ENCODE assay signal across 27 cellular contexts in the genomic region with DNA sequence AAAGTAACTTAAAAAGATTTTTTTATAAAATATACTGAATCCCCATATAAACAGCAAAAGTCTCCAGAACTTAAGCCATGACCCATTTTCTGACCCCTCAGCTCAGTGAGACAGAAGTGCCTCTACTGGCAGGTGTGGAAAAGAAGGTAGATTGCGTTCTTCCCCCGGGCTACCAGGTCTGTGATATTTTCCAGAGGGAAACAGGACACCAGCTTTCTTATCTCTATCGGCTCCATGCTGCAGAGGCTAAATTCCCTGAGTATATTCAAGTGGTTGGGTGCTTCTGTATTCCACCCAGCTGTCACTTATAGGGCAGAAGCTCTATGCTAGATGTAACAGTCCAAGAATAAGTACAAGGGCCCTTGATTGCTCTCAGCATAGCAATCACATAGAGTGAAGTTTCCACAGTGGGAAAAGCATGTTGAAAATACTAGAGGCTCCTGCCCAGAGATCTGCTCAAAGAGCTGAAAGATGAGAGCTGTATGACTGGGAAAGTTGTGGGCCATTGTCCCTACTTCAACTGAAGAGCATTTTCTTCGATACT.
"Had no signal": no experiment of that assay in that cellular context is flagged by ENCODE, and none has a peak within 500 bp of the region (broad histone marks: within the 10 kb centered on the region; RNA-seq: fewer than 3 reads in every experiment).

No MANE protein-coding gene starts in this region.

- H3K27me3 Mint-ChIP-seq: activated CD4-positive, alpha-beta T cell treated with anti-CD3 and anti-CD28 coated beads, Interleukin-2, amount 10 ng/mL, durations not matched to agents 7 days and 5 days; activated naive CD8-positive, alpha-beta T cell treated with anti-CD3 and anti-CD28 coated beads, Interleukin-2, amount 10 ng/mL, durations not matched to agents 7 days and 5 days; activated T-cell treated with anti-CD3 and anti-CD28 coated beads, Interleukin-2, amount 50 U/mL, for 24 hours; naive thymus-derived CD8-positive, alpha-beta T cell; stimulated activated naive CD8-positive, alpha-beta T cell treated with anti-CD3 and anti-CD28 coated beads, Interleukin-15, amount 100 ng/mL, for 72 hours had no signal

- H3K4me1 ChIP-seq: colonic mucosa, gastrocnemius medialis, pancreas, right lobe of liver, suprapubic skin, transverse colon, vagina had no signal

- H3K27me3 ChIP-seq: colonic mucosa, gastrocnemius medialis, neutrophil, pancreas, right lobe of liver, suprapubic skin, transverse colon, vagina had no signal

- H3K36me3 Mint-ChIP-seq: activated naive CD8-positive, alpha-beta T cell treated with anti-CD3 and anti-CD28 coated beads, Interleukin-2, amount 10 ng/mL, durations not matched to agents 7 days and 5 days had no signal

- H3K27ac Mint-ChIP-seq: activated CD4-positive, alpha-beta T cell treated with anti-CD3 and anti-CD28 coated beads, Interleukin-2, amount 10 ng/mL, durations not matched to agents 7 days and 5 days; activated CD8-positive, alpha-beta T cell treated with anti-CD3 and anti-CD28 coated beads, Interleukin-2, amount 10 ng/mL, durations not matched to agents 7 days and 5 days; activated naive CD8-positive, alpha-beta T cell treated with anti-CD3 and anti-CD28 coated beads, Interleukin-2, amount 10 ng/mL, durations not matched to agents 7 days and 5 days; activated T-cell treated with anti-CD3 and anti-CD28 coated beads, Interleukin-2, amount 50 U/mL, for 24 hours; activated T-helper 2 cell treated with anti-CD3 and anti-CD28 coated beads, Interferon-gamma antibody, Interleukin-2, Interleukin-4, amounts not matched to agents 10 μg/mL and 5 μg/mL and 100 μg/mL, durations not matched to agents 14 hours and 24 hours and 36 hours; naive thymus-derived CD8-positive, alpha-beta T cell; stimulated activated naive CD8-positive, alpha-beta T cell treated with anti-CD3 and anti-CD28 coated beads, Interleukin-15, amount 100 ng/mL, for 72 hours had no signal

- H3K36me3 ChIP-seq: colonic mucosa, gastrocnemius medialis, neutrophil, pancreas, right lobe of liver, suprapubic skin, transverse colon, vagina had no signal

- H3K27ac ChIP-seq: colonic mucosa, gastrocnemius medialis, neutrophil, pancreas, right lobe of liver, suprapubic skin, transverse colon, vagina had no signal

- H3K4me3 Mint-ChIP-seq: activated CD4-positive, alpha-beta T cell treated with anti-CD3 and anti-CD28 coated beads, Interleukin-2, amount 10 ng/mL, durations not matched to agents 7 days and 5 days; activated CD8-positive, alpha-beta T cell treated with anti-CD3 and anti-CD28 coated beads, Interleukin-2, amount 10 ng/mL, durations not matched to agents 7 days and 5 days; activated naive CD8-positive, alpha-beta T cell treated with anti-CD3 and anti-CD28 coated beads, Interleukin-2, amount 10 ng/mL, durations not matched to agents 7 days and 5 days; activated T-cell treated with anti-CD3 and anti-CD28 coated beads, Interleukin-2, amount 50 U/mL, for 24 hours; naive thymus-derived CD8-positive, alpha-beta T cell; stimulated activated naive CD8-positive, alpha-beta T cell treated with anti-CD3 and anti-CD28 coated beads, Interleukin-15, amount 100 ng/mL, for 72 hours had no signal

- H3K9me3 ChIP-seq: colonic mucosa, gastrocnemius medialis, neutrophil, pancreas, right lobe of liver, suprapubic skin, transverse colon, vagina had no signal

- ATAC-seq: activated CD4-positive, CD25-positive, alpha-beta regulatory T cell treated with anti-CD3 and anti-CD28 coated beads, Interleukin-2, amount 50 U/mL, for 24 hours; activated CD8-positive, alpha-beta T cell treated with anti-CD3 and anti-CD28 coated beads, Interleukin-2, amount 10 ng/mL, durations not matched to agents 7 days and 5 days; gastrocnemius medialis; left lobe of liver; naive thymus-derived CD8-positive, alpha-beta T cell; pancreas; right lobe of liver; stimulated activated naive CD8-positive, alpha-beta T cell treated with anti-CD3 and anti-CD28 coated beads, Interleukin-15, amount 100 ng/mL, for 72 hours had no signal

- H3K4me1 Mint-ChIP-seq: activated CD4-positive, alpha-beta T cell treated with anti-CD3 and anti-CD28 coated beads, Interleukin-2, amount 10 ng/mL, durations not matched to agents 7 days and 5 days; activated naive CD8-positive, alpha-beta T cell treated with anti-CD3 and anti-CD28 coated beads, Interleukin-2, amount 10 ng/mL, durations not matched to agents 7 days and 5 days; naive thymus-derived CD8-positive, alpha-beta T cell; stimulated activated naive CD8-positive, alpha-beta T cell treated with anti-CD3 and anti-CD28 coated beads, Interleukin-15, amount 100 ng/mL, for 72 hours had no signal

- H3K4me3 ChIP-seq: colonic mucosa, gastrocnemius medialis, pancreas, right lobe of liver, suprapubic skin, transverse colon, vagina had no signal

- DNase-seq: activated CD4-positive, alpha-beta T cell treated with anti-CD3 and anti-CD28 coated beads, Interleukin-2, amount 10 ng/mL, durations not matched to agents 7 days and 5 days; activated CD8-positive, alpha-beta T cell treated with anti-CD3 and anti-CD28 coated beads, Interleukin-2, amount 10 ng/mL, durations not matched to agents 7 days and 5 days; activated naive CD4-positive, alpha-beta T cell treated with Interleukin-2 at 50 U/mL for 16 hours; activated naive CD8-positive, alpha-beta T cell treated with anti-CD3 and anti-CD28 coated beads, Interleukin-2, amount 10 ng/mL, durations not matched to agents 7 days and 5 days; activated T-cell treated with anti-CD3 and anti-CD28 coated beads, Interleukin-2, amount 50 U/mL, for 24 hours; amygdala; caudate nucleus; colonic mucosa; erythroblast; gastrocnemius medialis; head of caudate nucleus; kidney; naive thymus-derived CD8-positive, alpha-beta T cell; pancreas; right lobe of liver; small intestine; stimulated activated CD4-positive, alpha-beta T cell treated with anti-CD3 and anti-CD28 coated beads, Interleukin-15, amount 100 ng/mL, for 24 hours; stimulated activated CD4-positive, alpha-beta T cell treated with anti-CD3 and anti-CD28 coated beads, Interleukin-2, amount 100 ng/mL, for 48 hours; stimulated activated naive CD8-positive, alpha-beta T cell treated with anti-CD3 and anti-CD28 coated beads, Interleukin-15, amount 100 ng/mL, for 72 hours; T1000; transverse colon had no signal
